Comparison of ENCODE assay signal across 15 cellular contexts in genomic region chr3:122469659-122470058, GRCh38. TPM values are rescaled to one million over a fixed set of nuclear protein-coding genes. Genes with fewer than 3 reads are reported as not detected.
A peak's percentile ranks its signal among the peaks of the same experiment; 100 is the strongest.
DNase-seq lines count a peak whose midpoint lies in the region; ATAC-seq and TF ChIP-seq lines count a peak whose summit lies in the region.
"Had no signal": no experiment of that assay in that cellular context is flagged by ENCODE, and none has a peak within 500 bp of the region (broad histone marks: within the 10 kb centered on the region; RNA-seq: fewer than 3 reads in every experiment).

No MANE protein-coding gene starts in this region.

- H3K4me1 ChIP-seq in ovary (ENCODE audit: insufficient read depth) = peaks cover 1% of the 10 kb centered on the region

- no peaks in the 10 kb centered on the region for H3K27me3 Mint-ChIP-seq in CD4-positive, alpha-beta T cell
- H3K27me3 Mint-ChIP-seq in memory B cell = no peaks in the 10 kb centered on the region
- H3K27me3 Mint-ChIP-seq in activated CD4-positive, alpha-beta memory T cell treated with anti-CD3 and anti-CD28 coated beads for 36 hours = no peaks in the 10 kb centered on the region
- H3K27me3 Mint-ChIP-seq: activated CD4-positive, alpha-beta T cell treated with anti-CD3 and anti-CD28 coated beads, Interleukin-2, amount 10 ng/mL, durations not matched to agents 24 days and 14 days had no signal

- no peak for ATAC-seq in CD4-positive, alpha-beta T cell (ENCODE audit: poor library complexity)
- peak; percentile 21 for ATAC-seq in GM21381 (IDR thresholded peaks at IDR 0.05; ENCODE audit: unreplicated experiment)
- ATAC-seq in memory B cell (ENCODE audit: low read depth) = no peak
- ATAC-seq: activated T-cell treated with anti-CD3 and anti-CD28 coated beads, Interleukin-2, amount 50 U/mL, for 72 hours had no signal

- DNase-seq in CD4-positive, alpha-beta T cell = no peak
- DNase-seq in amniotic epithelial cell (ENCODE audit: low read depth) = peak; percentile 56
- no peak for DNase-seq in memory B cell (ENCODE audit: low spot score in 2 of 2)
- DNase-seq in NK-92 (lab: John Stamatoyannopoulos, UW; ENCODE audit: unreplicated experiment) = no peak
- DNase-seq in activated CD4-positive, alpha-beta memory T cell treated with anti-CD3 and anti-CD28 coated beads for 36 hours = no peak
- DNase-seq in ovary = no peak
- no peak for DNase-seq in T-helper 1 cell
- DNase-seq: activated CD4-positive, alpha-beta T cell treated with anti-CD3 and anti-CD28 coated beads, Interleukin-2, amount 10 ng/mL, durations not matched to agents 24 days and 14 days; activated T-cell treated with anti-CD3 and anti-CD28 coated beads, Interleukin-2, amount 50 U/mL, for 72 hours; AML-193; HCEC 1CT; NCI-H2029; NCI-H748 treated with DMSO at 0.1 percent for 48 hours had no signal

- CTCF ChIA-PET in CD4-positive, alpha-beta T cell (lab: Charles Lee) = no interaction called here
- CTCF ChIA-PET in activated CD4-positive, alpha-beta memory T cell treated with anti-CD3 and anti-CD28 coated beads for 36 hours (lab: Charles Lee) = no interaction called here

- H3K27me3 ChIP-seq in CD4-positive, alpha-beta T cell (ENCODE audit: control insufficient read depth, insufficient read depth, low read length) = no peaks in the 10 kb centered on the region
- no peaks in the 10 kb centered on the region for H3K27me3 ChIP-seq in ovary
- H3K27me3 ChIP-seq: tibial nerve had no signal

- H3K4me1 Mint-ChIP-seq in CD4-positive, alpha-beta T cell (ENCODE audit: low read depth) = peaks cover 75% of the 10 kb centered on the region
- peaks cover 33% of the 10 kb centered on the region for H3K4me1 Mint-ChIP-seq in memory B cell
- peaks cover 56% of the 10 kb centered on the region for H3K4me1 Mint-ChIP-seq in activated CD4-positive, alpha-beta memory T cell treated with anti-CD3 and anti-CD28 coated beads for 36 hours (ENCODE audit: low read depth)

- no peak overlapping the region for H3K27ac ChIP-seq in CD4-positive, alpha-beta T cell (ENCODE audit: low read depth, low read length)
- no peak overlapping the region for H3K27ac ChIP-seq in ovary
- H3K27ac ChIP-seq: tibial nerve had no signal

- intact Hi-C loops in CD4-positive, alpha-beta T cell (cut with DNase I, micrococcal nuclease) = no loop called here
- intact Hi-C loops in activated CD4-positive, alpha-beta memory T cell treated with anti-CD3 and anti-CD28 coated beads for 36 hours (cut with micrococcal nuclease) = no loop called here
- intact Hi-C loops in ovary (cut with DNase I) = no loop called here

- H3K9me3 Mint-ChIP-seq in CD4-positive, alpha-beta T cell = no peaks in the 10 kb centered on the region
- no peaks in the 10 kb centered on the region for H3K9me3 Mint-ChIP-seq in memory B cell
- no peaks in the 10 kb centered on the region for H3K9me3 Mint-ChIP-seq in activated CD4-positive, alpha-beta memory T cell treated with anti-CD3 and anti-CD28 coated beads for 36 hours
- H3K9me3 Mint-ChIP-seq: activated CD4-positive, alpha-beta T cell treated with anti-CD3 and anti-CD28 coated beads, Interleukin-2, amount 10 ng/mL, durations not matched to agents 24 days and 14 days had no signal

- TF ChIP-seq EP300 in ovary (IDR thresholded peaks at IDR 0.05) = no peak

- H3K9me3 ChIP-seq in CD4-positive, alpha-beta T cell (ENCODE audit: control insufficient read depth, low read length) = no peaks in the 10 kb centered on the region
- no peaks in the 10 kb centered on the region for H3K9me3 ChIP-seq in ovary
- H3K9me3 ChIP-seq: tibial nerve had no signal

- H3K36me3 ChIP-seq in ovary = no peaks in the 10 kb centered on the region

- POLR2A ChIA-PET in CD4-positive, alpha-beta T cell (lab: Charles Lee) = interaction anchor here (0.8 kb wide), 1 partner anchor 67 kb away, joined by 3 read pairs; no protein-coding TSS in a partner anchor
- POLR2A ChIA-PET in activated CD4-positive, alpha-beta memory T cell treated with anti-CD3 and anti-CD28 coated beads for 36 hours (lab: Charles Lee) = no interaction called here

- TF ChIP-seq CTCF in CD4-positive, alpha-beta T cell (IDR thresholded peaks at IDR 0.05) = no peak
- TF ChIP-seq CTCF in ovary (IDR thresholded peaks at IDR 0.05) = no peak

- peaks cover 39% of the 10 kb centered on the region for H3K36me3 Mint-ChIP-seq in CD4-positive, alpha-beta T cell (ENCODE audit: low read depth)
- H3K36me3 Mint-ChIP-seq in memory B cell = peaks cover 18% of the 10 kb centered on the region
- peaks cover 15% of the 10 kb centered on the region for H3K36me3 Mint-ChIP-seq in activated CD4-positive, alpha-beta memory T cell treated with anti-CD3 and anti-CD28 coated beads for 36 hours

- no peak overlapping the region for H3K4me3 ChIP-seq in ovary
- H3K4me3 ChIP-seq: tibial nerve had no signal

- H3K27ac Mint-ChIP-seq in CD4-positive, alpha-beta T cell = peak overlapping the region; percentile 52
- peak overlapping the region; percentile 60 for H3K27ac Mint-ChIP-seq in memory B cell
- no peak overlapping the region for H3K27ac Mint-ChIP-seq in activated CD4-positive, alpha-beta memory T cell treated with anti-CD3 and anti-CD28 coated beads for 36 hours
- H3K27ac Mint-ChIP-seq: activated CD4-positive, alpha-beta T cell treated with anti-CD3 and anti-CD28 coated beads, Interleukin-2, amount 10 ng/mL, durations not matched to agents 24 days and 14 days; activated T-cell treated with anti-CD3 and anti-CD28 coated beads, Interleukin-2, amount 50 U/mL, for 72 hours had no signal

- 39 to 44% (median 40%) methylated on average over 1 of the region's 1 CpG for WGBS in ovary, 3 donors

- no peak for TF ChIP-seq POLR2A in ovary (IDR thresholded peaks at IDR 0.05)

- no peak overlapping the region for H3K4me3 Mint-ChIP-seq in CD4-positive, alpha-beta T cell
- no peak overlapping the region for H3K4me3 Mint-ChIP-seq in memory B cell
- H3K4me3 Mint-ChIP-seq in activated CD4-positive, alpha-beta memory T cell treated with anti-CD3 and anti-CD28 coated beads for 36 hours = no peak overlapping the region
- H3K4me3 Mint-ChIP-seq: activated CD4-positive, alpha-beta T cell treated with anti-CD3 and anti-CD28 coated beads, Interleukin-2, amount 10 ng/mL, durations not matched to agents 24 days and 14 days; activated T-cell treated with anti-CD3 and anti-CD28 coated beads, Interleukin-2, amount 50 U/mL, for 72 hours had no signal

RNA-seq across cellular contexts. Expression of gene KPNA1, which starts 45.1 kb away (rescaled TPM):
- total RNA-seq in CD4-positive, alpha-beta T cell = 10 to 100 TPM; 46.2 to 49.8 TPM
- total RNA-seq in activated CD4-positive, alpha-beta memory T cell treated with anti-CD3 and anti-CD28 coated beads for 36 hours = 10 to 100 TPM; 43.4 to 46.0 TPM
- total RNA-seq in ovary = 10 to 100 TPM; 17.3 to 68.3 (median 50.5) TPM
- 10 to 100 TPM; 10.7 to 61.8 TPM for polyA plus RNA-seq in ovary

RNA-seq across cellular contexts. Expression of gene WDR5B, which starts 53.8 kb away (rescaled TPM):
- 1 to 10 TPM; 2.3 to 2.4 TPM for total RNA-seq in CD4-positive, alpha-beta T cell
- total RNA-seq in activated CD4-positive, alpha-beta memory T cell treated with anti-CD3 and anti-CD28 coated beads for 36 hours = 1 to 10 TPM; 3.7 to 4.4 TPM
- 1 to 10 TPM; 3.1 to 6.3 (median 5.7) TPM for total RNA-seq in ovary
- polyA plus RNA-seq in ovary = 1 to 10 TPM; 2.3 to 6.0 TPM
